Comparison of ENCODE assay signal across 8 cellular contexts in genomic region chr9:105881654-105882349, GRCh38.
DNase-seq lines count a peak whose midpoint lies in the region; ATAC-seq and TF ChIP-seq lines count a peak whose summit lies in the region.

No MANE protein-coding gene starts in this region.

- intact Hi-C loops in activated CD4-positive, alpha-beta memory T cell treated with anti-CD3 and anti-CD28 coated beads for 36 hours (cut with micrococcal nuclease), result loop anchor here (1.0 kb wide), 2 partner anchors 40 to 273 kb away; no protein-coding TSS in a partner anchor

- no peak overlapping the region for H3K27ac Mint-ChIP-seq in activated CD4-positive, alpha-beta memory T cell treated with anti-CD3 and anti-CD28 coated beads for 36 hours

- DNase-seq in AG10803 (ENCODE audit: low read depth), result peak; percentile 46
- peak; percentile 83 for DNase-seq in NCI-H69 (lab: John Stamatoyannopoulos, UW)
- DNase-seq in activated CD4-positive, alpha-beta memory T cell treated with anti-CD3 and anti-CD28 coated beads for 36 hours, result peak; percentile 76
- DNase-seq in effector CD8-positive, alpha-beta T cell (lab: John Stamatoyannopoulos, UW), result peak; percentile 31
- peak; percentile 49 for DNase-seq in middle frontal gyrus (ENCODE audit: extremely low spot score, low spot score)
- peak; percentile 27 to 31 for DNase-seq in stimulated activated CD8-positive, alpha-beta memory T cell treated with anti-CD3 and anti-CD28 coated beads, Interleukin-7, amount 100 ng/mL, for 4 hours (ENCODE audit: low read depth in 2 of 2)

- H3K4me3 ChIP-seq in AG10803 (ENCODE audit: low read length), result no peak overlapping the region

- POLR2A ChIA-PET in activated CD4-positive, alpha-beta memory T cell treated with anti-CD3 and anti-CD28 coated beads for 36 hours (lab: Charles Lee), result no interaction called here

- H3K36me3 Mint-ChIP-seq in activated CD4-positive, alpha-beta memory T cell treated with anti-CD3 and anti-CD28 coated beads for 36 hours, result no peaks in the 10 kb centered on the region

- no peaks in the 10 kb centered on the region for H3K9me3 Mint-ChIP-seq in activated CD4-positive, alpha-beta memory T cell treated with anti-CD3 and anti-CD28 coated beads for 36 hours

- peak; percentile 44 for ATAC-seq in GM18519 (IDR thresholded peaks at IDR 0.05; ENCODE audit: low FRiP score, unreplicated experiment)
- ATAC-seq in HG03280 (IDR thresholded peaks at IDR 0.05; ENCODE audit: unreplicated experiment), result peak; percentile 73

- no peak overlapping the region for H3K4me3 Mint-ChIP-seq in activated CD4-positive, alpha-beta memory T cell treated with anti-CD3 and anti-CD28 coated beads for 36 hours

- CTCF ChIA-PET in activated CD4-positive, alpha-beta memory T cell treated with anti-CD3 and anti-CD28 coated beads for 36 hours (lab: Charles Lee), result interaction anchor here (0.6 to 4.3 kb wide), 23 partner anchors 10 to 901 kb away, joined by 3 to 62 read pairs (median 3); no protein-coding TSS in a partner anchor

- TF ChIP-seq CTCF in AG10803 (conservative IDR thresholded peaks at IDR 0.05; ENCODE audit: low read length), result peak; percentile 93

- peaks cover 5% of the 10 kb centered on the region for H3K4me1 Mint-ChIP-seq in activated CD4-positive, alpha-beta memory T cell treated with anti-CD3 and anti-CD28 coated beads for 36 hours (ENCODE audit: low read depth)

- H3K27me3 Mint-ChIP-seq in activated CD4-positive, alpha-beta memory T cell treated with anti-CD3 and anti-CD28 coated beads for 36 hours, result no peaks in the 10 kb centered on the region

Comparison
In these comparisons a context has a peak if more than half of its experiments do, and no peak if none do; other contexts are left out.
1. DNase-seq: peak in every context shown above with its lines; median percentile 83 in NCI-H69; 76 in activated CD4-positive, alpha-beta memory T cell treated with anti-CD3 and anti-CD28 coated beads for 36 hours; 49 in middle frontal gyrus; 46 in AG10803; 31 in effector CD8-positive, alpha-beta T cell; 29 in stimulated activated CD8-positive, alpha-beta memory T cell treated with anti-CD3 and anti-CD28 coated beads, Interleukin-7, amount 100 ng/mL, for 4 hours.